8 cellular contexts compared by ENCODE assay signal in genomic region chr12:9798008-9798619, GRCh38. TPM values are rescaled to one million over a fixed set of nuclear protein-coding genes. Genes with fewer than 3 reads are reported as not detected.
DNase-seq lines count a peak whose midpoint lies in the region; ATAC-seq and TF ChIP-seq lines count a peak whose summit lies in the region.

No MANE protein-coding gene starts in this region.

- peak overlapping the region; percentile 78 for H3K27ac Mint-ChIP-seq in stimulated activated effector memory CD8-positive, alpha-beta T cell treated with anti-CD3 and anti-CD28 coated beads, Interleukin-12 subunit alpha, Interleukin-12 subunit beta, amount 100 ng/mL, for 72 hours

- intact Hi-C loops in body of pancreas (cut with DNase I): no loop called here
- intact Hi-C loops in lower lobe of right lung (cut with DNase I): no loop called here
- intact Hi-C loops in tibial artery (cut with DNase I; ENCODE audit: low total_unique reads): no loop called here

- peaks cover 3% of the 10 kb centered on the region for H3K9me3 Mint-ChIP-seq in stimulated activated effector memory CD8-positive, alpha-beta T cell treated with anti-CD3 and anti-CD28 coated beads, Interleukin-12 subunit alpha, Interleukin-12 subunit beta, amount 100 ng/mL, for 72 hours

- H3K9me3 ChIP-seq in KOPT-K1 (ENCODE audit: insufficient read depth, low read length, poor library complexity, severe bottlenecking): no peaks in the 10 kb centered on the region
- no peaks in the 10 kb centered on the region for H3K9me3 ChIP-seq in body of pancreas
- H3K9me3 ChIP-seq in lower lobe of right lung: no peaks in the 10 kb centered on the region
- no peaks in the 10 kb centered on the region for H3K9me3 ChIP-seq in tibial artery

- WGBS in body of pancreas, 2 donors: 28 to 41% methylated on average over 6 of the region's 6 CpGs

- peak in 6 of 7 experiments; percentile 27 to 58 (median 52) for TF ChIP-seq CTCF in body of pancreas (IDR thresholded peaks at IDR 0.05)
- TF ChIP-seq CTCF in lower lobe of right lung (IDR thresholded peaks at IDR 0.05): peak; percentile 46
- TF ChIP-seq CTCF in tibial artery (IDR thresholded peaks at IDR 0.05): peak in 1 of 2 experiments; percentile 8

- peak overlapping the region; percentile 22 for H3K4me3 Mint-ChIP-seq in stimulated activated effector memory CD8-positive, alpha-beta T cell treated with anti-CD3 and anti-CD28 coated beads, Interleukin-12 subunit alpha, Interleukin-12 subunit beta, amount 100 ng/mL, for 72 hours

- no peaks in the 10 kb centered on the region for H3K36me3 ChIP-seq in KOPT-K1 (ENCODE audit: insufficient read depth, low read length)
- H3K36me3 ChIP-seq in body of pancreas (replicated peaks in 1 of 2; ENCODE audit: insufficient read depth in 1 of 2, low read depth in 2 of 2): no peaks in the 10 kb centered on the region
- no peaks in the 10 kb centered on the region for H3K36me3 ChIP-seq in lower lobe of right lung
- no peaks in the 10 kb centered on the region for H3K36me3 ChIP-seq in tibial artery

- ATAC-seq in GM21737 (IDR thresholded peaks at IDR 0.05; ENCODE audit: unreplicated experiment) (peak; percentile 99), body of pancreas (peak; percentile 82), lower lobe of right lung (peak; percentile 96 to 99)
- peak; percentile 96 for ATAC-seq in stimulated activated effector memory CD8-positive, alpha-beta T cell treated with anti-CD3 and anti-CD28 coated beads, Interleukin-12 subunit alpha, Interleukin-12 subunit beta, amount 100 ng/mL, for 72 hours

- H3K27me3 ChIP-seq in body of pancreas: no peaks in the 10 kb centered on the region
- no peaks in the 10 kb centered on the region for H3K27me3 ChIP-seq in lower lobe of right lung (ENCODE audit: low read depth)
- no peaks in the 10 kb centered on the region for H3K27me3 ChIP-seq in tibial artery

- H3K4me1 ChIP-seq in body of pancreas: no peaks in the 10 kb centered on the region
- peaks cover 6% of the 10 kb centered on the region for H3K4me1 ChIP-seq in lower lobe of right lung
- H3K4me1 ChIP-seq in tibial artery: no peaks in the 10 kb centered on the region

- peaks cover 43% of the 10 kb centered on the region for H3K4me1 Mint-ChIP-seq in stimulated activated effector memory CD8-positive, alpha-beta T cell treated with anti-CD3 and anti-CD28 coated beads, Interleukin-12 subunit alpha, Interleukin-12 subunit beta, amount 100 ng/mL, for 72 hours

- TF ChIP-seq POLR2A in body of pancreas (IDR thresholded peaks at IDR 0.05): no peak

- DNase-seq in GF-D8 (lab: John Stamatoyannopoulos, UW) (peak; percentile 63), T-helper 22 cell (ENCODE audit: low read depth) (peak; percentile 40), body of pancreas (peak; percentile 33 to 66 (median 43)), lower lobe of right lung (no peak), tibial artery (no peak)
- peak; percentile 28 to 68 for DNase-seq in stimulated activated effector memory CD8-positive, alpha-beta T cell treated with anti-CD3 and anti-CD28 coated beads, Interleukin-12 subunit alpha, Interleukin-12 subunit beta, amount 100 ng/mL, for 72 hours (ENCODE audit: low spot score in 2 of 2)

- H3K27ac ChIP-seq in KOPT-K1 (ENCODE audit: low read depth, low read length, poor library complexity, severe bottlenecking) (peak overlapping the region; percentile 75), body of pancreas (no peak overlapping the region), lower lobe of right lung (no peak overlapping the region), tibial artery (no peak overlapping the region)

- peaks cover 17% of the 10 kb centered on the region for H3K36me3 Mint-ChIP-seq in stimulated activated effector memory CD8-positive, alpha-beta T cell treated with anti-CD3 and anti-CD28 coated beads, Interleukin-12 subunit alpha, Interleukin-12 subunit beta, amount 100 ng/mL, for 72 hours

- H3K4me3 ChIP-seq in body of pancreas (no peak overlapping the region), lower lobe of right lung (no peak overlapping the region), tibial artery (no peak overlapping the region)

RNA-seq across cellular contexts. Expression of gene KLRF1, which starts 29.2 kb away (rescaled TPM):
- not detected for total RNA-seq in body of pancreas
- 4.1 TPM for total RNA-seq in lower lobe of right lung

RNA-seq across cellular contexts. Expression of gene CD69, which starts 37.4 kb away (rescaled TPM):
- total RNA-seq in body of pancreas (1 to 10 TPM; 3.1 to 4.0 TPM), lower lobe of right lung (11.4 TPM)

Comparison
In these comparisons a context has a peak if more than half of its experiments do, and no peak if none do; other contexts are left out.
1. DNase-seq: peak in GF-D8 (single experiment), T-helper 22 cell (single experiment), body of pancreas (4 of 4) and stimulated activated effector memory CD8-positive, alpha-beta T cell treated with anti-CD3 and anti-CD28 coated beads, Interleukin-12 subunit alpha, Interleukin-12 subunit beta, amount 100 ng/mL, for 72 hours (2 of 2); none in lower lobe of right lung (single experiment) and tibial artery (0 of 2).
2. Peak in every context shown above with its lines, with median percentiles within 50 percentile points of each other: ATAC-seq.